ENCODE assay signal across 12 cellular contexts in the genomic region with DNA sequence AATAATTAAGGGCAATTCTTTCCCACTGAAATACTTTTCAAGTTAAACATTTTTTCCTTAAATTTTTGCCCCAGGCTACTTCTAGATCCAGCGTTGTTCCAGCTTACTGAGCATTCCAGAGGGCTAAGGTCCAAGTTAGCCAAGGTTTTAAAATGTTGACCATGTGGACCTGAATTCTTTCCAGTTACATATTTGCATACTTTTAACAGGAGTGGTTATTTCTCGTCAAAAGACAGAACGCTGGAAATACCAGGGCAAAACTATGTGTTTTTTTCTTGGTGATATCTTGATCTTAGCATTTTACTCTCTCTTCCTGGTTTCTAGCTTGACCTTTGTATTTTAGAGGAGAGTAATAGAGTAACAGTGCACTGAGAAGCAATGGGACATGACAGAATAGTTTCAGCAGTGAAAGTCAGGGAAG. TPM values are rescaled to one million over a fixed set of nuclear protein-coding genes. Genes with fewer than 3 reads are reported as not detected.
DNase-seq lines count a peak whose midpoint lies in the region; ATAC-seq, FAIRE-seq and TF ChIP-seq lines count a peak whose summit lies in the region.
"Had no signal": no experiment of that assay in that cellular context is flagged by ENCODE, and none has a peak within 500 bp of the region (broad histone marks: within the 10 kb centered on the region; RNA-seq: fewer than 3 reads in every experiment).

No MANE protein-coding gene starts in this region.

- TF ChIP-seq POLR2A in breast epithelium (IDR thresholded peaks at IDR 0.05) (no peak), GM12892 (IDR thresholded peaks at IDR 0.05; ENCODE audit: low read depth, low read length) (no peak)

- no peaks in the 10 kb centered on the region for H3K36me3 Mint-ChIP-seq in type B pancreatic cell
- H3K36me3 Mint-ChIP-seq: natural killer cell treated with Interleukin-12 subunit alpha and Interleukin-12 subunit beta and Interleukin-15 and Interleukin-18, amount 100 ng/mL, for 72 hours had no signal

- H3K36me3 ChIP-seq in breast epithelium: no peaks in the 10 kb centered on the region
- H3K36me3 ChIP-seq in left lung: no peaks in the 10 kb centered on the region

- H3K9me3 Mint-ChIP-seq in type B pancreatic cell: peaks cover 4% of the 10 kb centered on the region
- H3K9me3 Mint-ChIP-seq: activated T-cell treated with anti-CD3 and anti-CD28 coated beads, Interleukin-2, amount 50 U/mL, for 4 hours; endodermal cell; natural killer cell treated with Interleukin-12 subunit alpha and Interleukin-12 subunit beta and Interleukin-15 and Interleukin-18, amount 100 ng/mL, for 72 hours; T-helper 2 cell treated with Interferon-gamma antibody and Interleukin-4, amounts not matched to agents 5 μg/mL and 100 μg/mL, for 36 hours had no signal

- H3K4me1 ChIP-seq in breast epithelium (no peaks in the 10 kb centered on the region), left lung (peaks cover 0 to 6% of the 10 kb centered on the region in 2 donors)

- DNase-seq in HFF-Myc (ENCODE audit: extremely low read depth, low read depth) (peak; percentile 85), breast epithelium (ENCODE audit: low spot score in 2 of 2) (no peak), left lung (no peak), type B pancreatic cell (ENCODE audit: extremely low spot score, unreplicated experiment) (no peak), GM12892 (ENCODE audit: insufficient read length) (no peak)
- DNase-seq: activated T-cell treated with anti-CD3 and anti-CD28 coated beads, Interleukin-2, amount 50 U/mL, for 4 hours; endodermal cell had no signal

- TF ChIP-seq CTCF in HFF-Myc (IDR thresholded peaks at IDR 0.05; ENCODE audit: low read depth, low read length, missing control alignments) (no peak), breast epithelium (IDR thresholded peaks at IDR 0.05) (no peak), left lung (IDR thresholded peaks at IDR 0.05) (no peak), type B pancreatic cell (conservative IDR thresholded peaks at IDR 0.05) (no peak)

- peak; percentile 80 for ATAC-seq in left lung
- ATAC-seq in GM21423 (IDR thresholded peaks at IDR 0.05; ENCODE audit: unreplicated experiment): no peak
- no peak for ATAC-seq in GM21619 (IDR thresholded peaks at IDR 0.05; ENCODE audit: unreplicated experiment)
- no peak for ATAC-seq in HG03108 (IDR thresholded peaks at IDR 0.05; ENCODE audit: unreplicated experiment)
- ATAC-seq: activated T-cell treated with anti-CD3 and anti-CD28 coated beads, Interleukin-2, amount 50 U/mL, for 4 hours; natural killer cell treated with Interleukin-12 subunit alpha and Interleukin-12 subunit beta and Interleukin-15 and Interleukin-18, amount 100 ng/mL, for 72 hours had no signal

- H3K27ac Mint-ChIP-seq in type B pancreatic cell: peak overlapping the region; percentile 86
- H3K27ac Mint-ChIP-seq: endodermal cell; natural killer cell treated with Interleukin-12 subunit alpha and Interleukin-12 subunit beta and Interleukin-15 and Interleukin-18, amount 100 ng/mL, for 72 hours; T-helper 2 cell treated with Interferon-gamma antibody and Interleukin-4, amounts not matched to agents 5 μg/mL and 100 μg/mL, for 36 hours had no signal

- H3K4me3 ChIP-seq in HFF-Myc (replicated peaks; ENCODE audit: low read depth, low read length) (no peak overlapping the region), breast epithelium (no peak overlapping the region), left lung (no peak overlapping the region)

- peaks cover 13% of the 10 kb centered on the region for H3K4me1 Mint-ChIP-seq in type B pancreatic cell (ENCODE audit: unreplicated experiment)
- H3K4me1 Mint-ChIP-seq: endodermal cell had no signal

- H3K27me3 ChIP-seq in breast epithelium (no peaks in the 10 kb centered on the region), left lung (no peaks in the 10 kb centered on the region)

- H3K9me3 ChIP-seq in breast epithelium (no peaks in the 10 kb centered on the region), left lung (no peaks in the 10 kb centered on the region)

- intact Hi-C loops in breast epithelium (cut with DNase I; ENCODE audit: low total_unique reads) (loop anchor here (5.0 kb wide), 1 partner anchor 192 kb away; no protein-coding TSS in a partner anchor), left lung (cut with DNase I) (no loop called here)

- H3K27ac ChIP-seq in breast epithelium: peak overlapping the region; percentile 29 to 52
- H3K27ac ChIP-seq in left lung: peak overlapping the region; percentile 54 to 61

- H3K27me3 Mint-ChIP-seq in type B pancreatic cell: no peaks in the 10 kb centered on the region
- H3K27me3 Mint-ChIP-seq: natural killer cell treated with Interleukin-12 subunit alpha and Interleukin-12 subunit beta and Interleukin-15 and Interleukin-18, amount 100 ng/mL, for 72 hours had no signal

- FAIRE-seq in GM12892 (lab: Jason Lieb, UNC): no peak

- peak overlapping the region; percentile 44 for H3K4me3 Mint-ChIP-seq in type B pancreatic cell
- H3K4me3 Mint-ChIP-seq: activated T-cell treated with anti-CD3 and anti-CD28 coated beads, Interleukin-2, amount 50 U/mL, for 4 hours; endodermal cell; natural killer cell treated with Interleukin-12 subunit alpha and Interleukin-12 subunit beta and Interleukin-15 and Interleukin-18, amount 100 ng/mL, for 72 hours; T-helper 2 cell treated with Interferon-gamma antibody and Interleukin-4, amounts not matched to agents 5 μg/mL and 100 μg/mL, for 36 hours had no signal

RNA-seq across cellular contexts. Expression of a gene that starts 32.8 kb away (rescaled TPM):
- total RNA-seq in breast epithelium (under 1 TPM in 2 of 3 donors, not detected in 1; under 0.01 to 0.16 TPM), left lung (under 1 TPM in 1 of 2 donors, not detected in 1; 0.26 TPM), type B pancreatic cell (ENCODE audit: low replicate concordance) (not detected in 2 replicates)
- polyA plus RNA-seq in GM12892 (2012; ENCODE audit: missing spikeins): not detected
- total RNA-seq: activated T-cell treated with anti-CD3 and anti-CD28 coated beads, Interleukin-2, amount 50 U/mL, for 4 hours; natural killer cell treated with Interleukin-12 subunit alpha and Interleukin-12 subunit beta and Interleukin-15 and Interleukin-18, amount 100 ng/mL, for 72 hours had no signal
